21 cellular contexts compared by ENCODE assay signal in the genomic region with DNA sequence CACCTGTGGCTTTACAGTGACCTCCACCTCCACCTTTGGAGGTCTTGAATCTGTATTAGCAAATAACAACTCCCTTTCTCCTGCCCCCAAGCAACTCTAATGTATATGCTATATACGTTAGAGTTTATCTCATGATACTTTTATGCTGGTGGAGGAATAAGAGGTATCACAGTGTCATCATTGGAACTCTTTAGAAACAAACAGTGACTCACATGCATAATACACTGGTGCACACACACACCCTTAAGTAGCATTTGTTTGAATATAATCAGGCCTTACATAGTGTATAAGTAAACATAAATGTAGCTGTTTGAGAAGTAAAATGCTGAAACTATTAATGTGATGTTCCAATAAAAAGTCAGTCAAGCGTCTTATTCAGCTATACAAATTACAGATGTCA. TPM values are rescaled to one million over a fixed set of nuclear protein-coding genes. Genes with fewer than 3 reads are reported as not detected.
DNase-seq lines count a peak whose midpoint lies in the region; ATAC-seq and TF ChIP-seq lines count a peak whose summit lies in the region.
"Had no signal": no experiment of that assay in that cellular context is flagged by ENCODE, and none has a peak within 500 bp of the region (broad histone marks: within the 10 kb centered on the region; RNA-seq: fewer than 3 reads in every experiment).

No MANE protein-coding gene starts in this region.

- ATAC-seq in esophagus mucosa (peak; percentile 88), GM18519 (IDR thresholded peaks at IDR 0.05; ENCODE audit: low FRiP score, unreplicated experiment) (no peak)
- ATAC-seq: activated CD4-positive, alpha-beta T cell treated with anti-CD3 and anti-CD28 coated beads for 36 hours; activated T-cell treated with anti-CD3 and anti-CD28 coated beads, Interleukin-2, amount 50 U/mL, for 72 hours; T-cell had no signal

- no peak overlapping the region for H2AFZ ChIP-seq in osteoblast (ENCODE audit: low read length)

- peaks cover 4% of the 10 kb centered on the region for H4K20me1 ChIP-seq in osteoblast (ENCODE audit: insufficient read depth, low read length)

- TF ChIP-seq CTCF in AG10803 (conservative IDR thresholded peaks at IDR 0.05; ENCODE audit: low read length) (no peak), osteoblast (IDR thresholded peaks at IDR 0.05; ENCODE audit: extremely low read depth, low read depth, low read length) (no peak)

- H3K27ac ChIP-seq in osteoblast (ENCODE audit: low read depth, low read length) = peak overlapping the region; percentile 90
- H3K27ac ChIP-seq: testis had no signal

- peaks cover 22% of the 10 kb centered on the region for H3K4me1 ChIP-seq in osteoblast (ENCODE audit: insufficient read depth, low read length)

- H3K36me3 ChIP-seq in osteoblast (ENCODE audit: insufficient read depth, low read length) = no peaks in the 10 kb centered on the region

- peak overlapping the region; percentile 58 for H3K4me2 ChIP-seq in osteoblast (ENCODE audit: insufficient read depth, low read length)

- H3K4me3 ChIP-seq in AG10803 (ENCODE audit: low read length) (no peak overlapping the region), osteoblast (ENCODE audit: insufficient read depth, low read length) (peak overlapping the region; percentile 12)
- H3K4me3 ChIP-seq: lung, testis had no signal

- H3K27me3 ChIP-seq in osteoblast (ENCODE audit: insufficient read depth, low read length) = no peaks in the 10 kb centered on the region
- H3K27me3 ChIP-seq: testis had no signal

- DNase-seq in AG10803 (ENCODE audit: low read depth) (peak; percentile 33), RKO (ENCODE audit: low spot score) (peak; percentile 7), osteoblast (ENCODE audit: insufficient read length, low spot score, missing footprints) (peak; percentile 84), NCI-H128 (lab: John Stamatoyannopoulos, UW; ENCODE audit: unreplicated experiment) (no peak)
- DNase-seq in stimulated activated CD4-positive, alpha-beta T cell treated with anti-CD3 and anti-CD28 coated beads, Interleukin-15, amount 100 ng/mL, for 24 hours = no peak
- no peak for DNase-seq in activated CD4-positive, CD25-positive, alpha-beta regulatory T cell (lab: John Stamatoyannopoulos, UW)
- DNase-seq: activated CD4-positive, alpha-beta T cell treated with anti-CD3 and anti-CD28 coated beads for 36 hours; activated naive CD4-positive, alpha-beta T cell treated with anti-CD3 and anti-CD28 coated beads, Interleukin-2, amount 50 U/mL, for 16 hours; activated T-cell treated with anti-CD3 and anti-CD28 coated beads, Interleukin-2, amount 50 U/mL, for 72 hours; aorta; effector CD8-positive, alpha-beta T cell; H7; NCI-H1092 treated with DMSO at 0.1 percent for 48 hours; NCI-H2107; NCI-H510A treated with DMSO at 0.1 percent for 48 hours; right cardiac atrium; T-cell; testis had no signal

- H3K79me2 ChIP-seq in osteoblast (ENCODE audit: insufficient read depth, low read length) = peaks cover 9% of the 10 kb centered on the region

- no peaks in the 10 kb centered on the region for H3K9me3 ChIP-seq in osteoblast (ENCODE audit: low read depth, low read length)
- H3K9me3 ChIP-seq: testis had no signal

RNA-seq across cellular contexts. Expression of a gene that starts 54.9 kb away (rescaled TPM):
- total RNA-seq in esophagus mucosa (2.7 TPM), osteoblast (32.6 and 35.9 TPM in 2 replicates)

Comparison
In these comparisons a context has a peak if more than half of its experiments do, and no peak if none do; other contexts are left out.
1. DNase-seq: peak in AG10803 (single experiment), RKO (single experiment) and osteoblast (single experiment); none in NCI-H128 (single experiment), stimulated activated CD4-positive, alpha-beta T cell treated with anti-CD3 and anti-CD28 coated beads, Interleukin-15, amount 100 ng/mL, for 24 hours (single experiment) and activated CD4-positive, CD25-positive, alpha-beta regulatory T cell (0 of 4).